In the genomic region with DNA sequence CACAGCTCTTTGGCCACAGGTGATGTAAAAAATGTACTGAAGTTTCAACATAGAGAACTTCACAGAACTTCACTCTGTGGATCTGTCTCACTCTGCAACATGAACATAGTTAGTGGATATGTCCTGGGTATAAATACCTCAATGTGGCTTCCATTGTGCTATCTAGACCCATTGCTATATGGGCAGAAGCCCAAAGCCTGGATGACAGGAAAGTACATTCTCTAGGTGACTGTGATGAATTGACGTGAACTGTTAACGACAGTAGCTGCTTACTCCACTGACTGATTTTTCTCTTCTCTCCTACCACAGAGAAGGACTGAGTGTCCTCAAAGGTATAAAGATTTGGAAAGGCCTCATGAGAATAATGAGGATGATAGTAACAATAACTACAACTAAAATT, we compare ENCODE assay signal across 3 cellular contexts.
"Had no signal": no experiment of that assay in that cellular context is flagged by ENCODE, and none has a peak within 500 bp of the region (broad histone marks: within the 10 kb centered on the region; RNA-seq: fewer than 3 reads in every experiment).

No MANE protein-coding gene starts in this region.

- DNase-seq: GDM1, GF-D8 had no signal

- ATAC-seq: GM12878 had no signal

- H3K4me3 ChIP-seq: GM12878 had no signal
